In genomic region chr1:99850458-99850974, GRCh38 we compare ENCODE assay signal across 8 cellular contexts.
DNase-seq lines count a peak whose midpoint lies in the region; ATAC-seq lines count a peak whose summit lies in the region.

No MANE protein-coding gene starts in this region.

- H3K27ac ChIP-seq in iPS-20b (ENCODE audit: low read length): peak overlapping the region; percentile 74

- H3K36me3 ChIP-seq in iPS-20b (ENCODE audit: insufficient read depth, low read depth, low read length): peaks cover 8% of the 10 kb centered on the region

- H3K4me1 ChIP-seq in iPS-20b (ENCODE audit: insufficient read depth, low read length): peaks cover 4% of the 10 kb centered on the region; the same call in 1 of the 2 replicates

- H3K9ac ChIP-seq in iPS-20b (ENCODE audit: low read depth, low read length): peak overlapping the region; percentile 93; the same call in 1 of the 2 replicates

- H3K36me3 Mint-ChIP-seq in activated naive CD4-positive, alpha-beta T cell treated with anti-CD3 and anti-CD28 coated beads, Interleukin-2, amount 10 ng/mL, durations not matched to agents 7 days and 5 days: peaks cover 16% of the 10 kb centered on the region
- peaks cover 13% of the 10 kb centered on the region for H3K36me3 Mint-ChIP-seq in activated naive CD8-positive, alpha-beta T cell treated with anti-CD3 and anti-CD28 coated beads, Interleukin-2, amount 50 U/mL, for 24 hours (ENCODE audit: low read depth)
- H3K36me3 Mint-ChIP-seq in stimulated activated memory B cell treated with anti-CD40 and anti-IgM and Interleukin-4, amounts not matched to agents 10 μg/mL and 1 μg/mL and 100 μg/mL, for 72 hours: peaks cover 28% of the 10 kb centered on the region

- H3K9me3 Mint-ChIP-seq in activated naive CD4-positive, alpha-beta T cell treated with anti-CD3 and anti-CD28 coated beads, Interleukin-2, amount 10 ng/mL, durations not matched to agents 7 days and 5 days: no peaks in the 10 kb centered on the region
- no peaks in the 10 kb centered on the region for H3K9me3 Mint-ChIP-seq in activated naive CD8-positive, alpha-beta T cell treated with anti-CD3 and anti-CD28 coated beads, Interleukin-2, amount 50 U/mL, for 24 hours
- H3K9me3 Mint-ChIP-seq in stimulated activated memory B cell treated with anti-CD40 and anti-IgM and Interleukin-4, amounts not matched to agents 10 μg/mL and 1 μg/mL and 100 μg/mL, for 72 hours: no peaks in the 10 kb centered on the region

- H3K4me3 Mint-ChIP-seq in activated naive CD4-positive, alpha-beta T cell treated with anti-CD3 and anti-CD28 coated beads, Interleukin-2, amount 10 ng/mL, durations not matched to agents 7 days and 5 days: peak overlapping the region; percentile 92
- peak overlapping the region; percentile 98 for H3K4me3 Mint-ChIP-seq in activated naive CD8-positive, alpha-beta T cell treated with anti-CD3 and anti-CD28 coated beads, Interleukin-2, amount 50 U/mL, for 24 hours
- H3K4me3 Mint-ChIP-seq in stimulated activated memory B cell treated with anti-CD40 and anti-IgM and Interleukin-4, amounts not matched to agents 10 μg/mL and 1 μg/mL and 100 μg/mL, for 72 hours: peak overlapping the region; percentile 91

- no peaks in the 10 kb centered on the region for H3K27me3 ChIP-seq in iPS-20b (ENCODE audit: insufficient read depth, low read length)

- H3K4me1 Mint-ChIP-seq in activated naive CD4-positive, alpha-beta T cell treated with anti-CD3 and anti-CD28 coated beads, Interleukin-2, amount 10 ng/mL, durations not matched to agents 7 days and 5 days: peaks cover 30% of the 10 kb centered on the region
- H3K4me1 Mint-ChIP-seq in activated naive CD8-positive, alpha-beta T cell treated with anti-CD3 and anti-CD28 coated beads, Interleukin-2, amount 50 U/mL, for 24 hours: peaks cover 26% of the 10 kb centered on the region
- H3K4me1 Mint-ChIP-seq in stimulated activated memory B cell treated with anti-CD40 and anti-IgM and Interleukin-4, amounts not matched to agents 10 μg/mL and 1 μg/mL and 100 μg/mL, for 72 hours: peaks cover 37% of the 10 kb centered on the region

- H3K4me3 ChIP-seq in iPS-20b (ENCODE audit: low read length): peak overlapping the region; percentile 98

- CTCF ChIA-PET in activated naive CD4-positive, alpha-beta T cell treated with anti-CD3 and anti-CD28 coated beads, Interleukin-2, amount 10 ng/mL, durations not matched to agents 7 days and 5 days (lab: Charles Lee): interaction anchor here (0.9 kb wide), 1 partner anchor 199 kb away, joined by 3 read pairs; no protein-coding TSS in a partner anchor

- H3K9me3 ChIP-seq in iPS-20b (ENCODE audit: insufficient read depth, low read depth, low read length): no peaks in the 10 kb centered on the region

- peak overlapping the region; percentile 87 for H3K27ac Mint-ChIP-seq in activated naive CD4-positive, alpha-beta T cell treated with anti-CD3 and anti-CD28 coated beads, Interleukin-2, amount 10 ng/mL, durations not matched to agents 7 days and 5 days
- H3K27ac Mint-ChIP-seq in activated naive CD8-positive, alpha-beta T cell treated with anti-CD3 and anti-CD28 coated beads, Interleukin-2, amount 50 U/mL, for 24 hours: peak overlapping the region; percentile 90
- H3K27ac Mint-ChIP-seq in stimulated activated memory B cell treated with anti-CD40 and anti-IgM and Interleukin-4, amounts not matched to agents 10 μg/mL and 1 μg/mL and 100 μg/mL, for 72 hours: peak overlapping the region; percentile 93

- no peaks in the 10 kb centered on the region for H3K27me3 Mint-ChIP-seq in activated naive CD4-positive, alpha-beta T cell treated with anti-CD3 and anti-CD28 coated beads, Interleukin-2, amount 10 ng/mL, durations not matched to agents 7 days and 5 days
- H3K27me3 Mint-ChIP-seq in activated naive CD8-positive, alpha-beta T cell treated with anti-CD3 and anti-CD28 coated beads, Interleukin-2, amount 50 U/mL, for 24 hours: no peaks in the 10 kb centered on the region
- H3K27me3 Mint-ChIP-seq in stimulated activated memory B cell treated with anti-CD40 and anti-IgM and Interleukin-4, amounts not matched to agents 10 μg/mL and 1 μg/mL and 100 μg/mL, for 72 hours: no peaks in the 10 kb centered on the region

- DNase-seq in activated naive CD4-positive, alpha-beta T cell treated with anti-CD3 and anti-CD28 coated beads, Interleukin-2, amount 10 ng/mL, durations not matched to agents 7 days and 5 days: no peak
- no peak for DNase-seq in activated naive CD4-positive, alpha-beta T cell (lab: John Stamatoyannopoulos, UW)
- no peak for DNase-seq in activated naive CD8-positive, alpha-beta T cell treated with anti-CD3 and anti-CD28 coated beads, Interleukin-2, amount 50 U/mL, for 24 hours
- DNase-seq in NCI-H1436 treated with DMSO at 0.1 percent for 48 hours (lab: John Stamatoyannopoulos, UW): no peak

- ATAC-seq in HG03469 (IDR thresholded peaks at IDR 0.05; ENCODE audit: unreplicated experiment) (peak; percentile 11), GM18502 (IDR thresholded peaks at IDR 0.05; ENCODE audit: poor library complexity, unreplicated experiment) (no peak)
- no peak for ATAC-seq in activated naive CD8-positive, alpha-beta T cell treated with anti-CD3 and anti-CD28 coated beads, Interleukin-2, amount 50 U/mL, for 24 hours
- ATAC-seq in stimulated activated memory B cell treated with anti-CD40 and anti-IgM and Interleukin-4, amounts not matched to agents 10 μg/mL and 1 μg/mL and 100 μg/mL, for 72 hours: no peak
